In the genomic region with DNA sequence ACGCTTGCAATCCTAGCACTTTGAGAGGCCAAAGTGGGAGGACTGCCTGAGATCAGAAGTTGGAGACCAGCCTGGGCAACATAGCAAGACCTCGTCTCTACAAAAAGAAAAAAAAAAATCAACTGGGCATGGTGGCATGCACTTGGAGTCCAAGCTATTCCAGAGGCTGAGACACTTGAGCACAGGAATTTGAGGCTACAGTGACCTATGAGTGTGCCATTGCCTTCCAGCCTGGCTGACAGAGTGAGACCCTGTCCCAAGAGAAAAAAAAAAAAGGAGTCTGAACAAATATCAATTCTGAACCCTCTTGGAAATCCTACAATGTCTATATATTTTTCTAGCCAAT, we compare ENCODE assay signal across 20 cellular contexts.
DNase-seq lines count a peak whose midpoint lies in the region; ATAC-seq, FAIRE-seq and TF ChIP-seq lines count a peak whose summit lies in the region.
"Had no signal": no experiment of that assay in that cellular context is flagged by ENCODE, and none has a peak within 500 bp of the region (broad histone marks: within the 10 kb centered on the region; RNA-seq: fewer than 3 reads in every experiment).

No MANE protein-coding gene starts in this region.

- POLR2A ChIA-PET in HepG2 (lab: Yijun Ruan, JAX), result no interaction called here

- in situ Hi-C loops in HepG2 (cut with HindIII; ENCODE audit: extremely low pct_ligation_motif_present, low pct_unique_long_range_greater_than_20kb) (no loop called here), GM13976 (cut with MboI; ENCODE audit: low sequenced_read_pairs, unreplicated experiment) (no loop called here)

- DNase-seq in left cardiac atrium (peak; percentile 19), myocyte (ENCODE audit: low read depth) (peak; percentile 17), thoracic aorta (ENCODE audit: low spot score) (no peak), NCI-H1092 (lab: John Stamatoyannopoulos, UW) (no peak), HepG2 (ENCODE audit: low spot score) (no peak), GM13976 (ENCODE audit: low spot score) (no peak)
- no peak for DNase-seq in stimulated activated CD4-positive, alpha-beta T cell treated with anti-CD3 and anti-CD28 coated beads, Interleukin-4, amount 100 ng/mL, for 24 hours
- DNase-seq: AML-193, DMS79 treated with DMSO at 0.1 percent for 48 hours, H9, NCI-H1417, NCI-H187, NCI-H2227 treated with DMSO at 0.1 percent for 48 hours, NCI-H510A treated with DMSO at 0.1 percent for 48 hours, NCI-H774, SHP77, SK-N-SH had no signal

- no peaks in the 10 kb centered on the region for H3K27me3 ChIP-seq in HUES6 (ENCODE audit: control insufficient read depth, insufficient read depth, low read length)
- no peaks in the 10 kb centered on the region for H3K27me3 ChIP-seq in thoracic aorta (replicated peaks; ENCODE audit: insufficient read depth)
- H3K27me3 ChIP-seq in HepG2 (ENCODE audit: control insufficient read depth in 1 of 2, insufficient read depth in 2 of 2, low read length in 2 of 2), result no peaks in the 10 kb centered on the region

- CTCF ChIA-PET in HepG2 (lab: Yijun Ruan, JAX; ENCODE audit: low intra/inter-chr PET ratio, low total read pairs), result no interaction called here

- H3K4me3 ChIP-seq in HUES6 (ENCODE audit: low read depth, low read length) (no peak overlapping the region), thoracic aorta (no peak overlapping the region), HepG2 (replicated peaks in 1 of 3; ENCODE audit: insufficient read depth in 1 of 3, low read depth in 2 of 3, low read length in 3 of 3) (no peak overlapping the region)
- H3K4me3 ChIP-seq: K562 had no signal

- H3K9ac ChIP-seq in HUES6 (ENCODE audit: low read length), result no peak overlapping the region
- H3K9ac ChIP-seq in HepG2 (ENCODE audit: insufficient read depth, low read depth, low read length), result no peak overlapping the region
- H3K9ac ChIP-seq: SK-N-SH had no signal

- no peak for TF ChIP-seq POLR2A in HepG2 (IDR thresholded peaks at IDR 0.05; ENCODE audit: insufficient read depth in 1 of 2, low read depth in 2 of 2, low read length in 2 of 2)

- no peak overlapping the region for H2AFZ ChIP-seq in HepG2 (ENCODE audit: low read length)

- H3K9me3 ChIP-seq in HUES6 (ENCODE audit: control insufficient read depth, insufficient read depth, low read depth, low read length) (no peaks in the 10 kb centered on the region), thoracic aorta (no peaks in the 10 kb centered on the region), HepG2 (ENCODE audit: low read length) (no peaks in the 10 kb centered on the region)
- H3K9me3 ChIP-seq: SK-N-SH had no signal

- H3K4me2 ChIP-seq in HepG2 (ENCODE audit: low read depth, low read length), result no peak overlapping the region
- H3K4me2 ChIP-seq: SK-N-SH had no signal

- no peaks in the 10 kb centered on the region for H3K36me3 ChIP-seq in HUES6 (ENCODE audit: control insufficient read depth, insufficient read depth, low read length)
- no peaks in the 10 kb centered on the region for H3K36me3 ChIP-seq in thoracic aorta
- H3K36me3 ChIP-seq in HepG2 (replicated peaks in 1 of 2; ENCODE audit: control insufficient read depth in 1 of 2, insufficient read depth in 2 of 2, low read length in 2 of 2), result no peaks in the 10 kb centered on the region

- TF ChIP-seq EP300 in HepG2 (IDR thresholded peaks at IDR 0.05; ENCODE audit: low read depth in 2 of 2, low read length in 2 of 2), result no peak
- no peak for TF ChIP-seq EP300 in HepG2 (CRISPR knock-in tag; IDR thresholded peaks at IDR 0.05; ENCODE audit: borderline replicate concordance)

- BruUV-seq in HepG2 (replicated peaks; lab: Mats Ljungman, UMichigan), result no TSS peak

- TF ChIP-seq CTCF in thoracic aorta (IDR thresholded peaks at IDR 0.05), result no peak
- no peak for TF ChIP-seq CTCF in HepG2 (CRISPR knock-in tag; IDR thresholded peaks at IDR 0.05)
- no peak for TF ChIP-seq CTCF in GM13976 (IDR thresholded peaks at IDR 0.05; ENCODE audit: borderline replicate concordance, control extremely low read depth, extremely low read depth, insufficient read depth, missing control alignments)

- TF ChIP-seq RAD21 in HepG2 (CRISPR knock-in tag; IDR thresholded peaks at IDR 0.05), result no peak

- no peaks in the 10 kb centered on the region for H3K79me2 ChIP-seq in HepG2 (ENCODE audit: insufficient read depth, low read length)

- H4K20me1 ChIP-seq in HepG2 (ENCODE audit: insufficient read depth, low read length), result no peaks in the 10 kb centered on the region

- no peak for FAIRE-seq in HepG2 (lab: Jason Lieb, UNC)
- FAIRE-seq: K562, RCC 7860 had no signal

- ATAC-seq in left cardiac atrium (peak in 1 of 2 donors; percentile 54), thoracic aorta (ENCODE audit: insufficient number of reproducible peaks, low FRiP score, low read depth) (no peak), HepG2 (no peak)
- ATAC-seq: K562 had no signal

- intact Hi-C loops in left cardiac atrium (cut with DNase I), result loop anchor here in 1 of 2 donors (10.0 kb wide), 1 partner anchor 86 kb away; no protein-coding TSS in a partner anchor
- intact Hi-C loops in HepG2 (cut with micrococcal nuclease; ENCODE audit: unreplicated experiment), result no loop called here

- H3K27ac ChIP-seq in HUES6 (ENCODE audit: low read depth, low read length) (0 out of 2 replicates have a peak overlapping the region, but pooled peaks have one; percentile 8), thoracic aorta (peak overlapping the region; percentile 24 to 83), HepG2 (ENCODE audit: extremely low read length, insufficient read depth, low read length) (no peak overlapping the region)

- H3K4me1 ChIP-seq in HUES6 (ENCODE audit: control insufficient read depth, insufficient read depth, low read length), result no peaks in the 10 kb centered on the region; the same call in 1 of the 2 replicates
- peaks cover 19 to 31% of the 10 kb centered on the region in 2 donors for H3K4me1 ChIP-seq in thoracic aorta (ENCODE audit: control insufficient read depth in 1 of 2, low read depth in 2 of 2)
- H3K4me1 ChIP-seq in HepG2 (ENCODE audit: insufficient read depth, low read length), result no peaks in the 10 kb centered on the region

- 36% methylated on average over 2 of the region's 2 CpGs for WGBS in HepG2 (ENCODE audit: low lambda C conversion rate)

TF ChIP-seq in HepG2, 621 proteins besides CTCF, POLR2A, EP300 and RAD21 (continues in another document):
- TF ChIP-seq, protein P1, sequence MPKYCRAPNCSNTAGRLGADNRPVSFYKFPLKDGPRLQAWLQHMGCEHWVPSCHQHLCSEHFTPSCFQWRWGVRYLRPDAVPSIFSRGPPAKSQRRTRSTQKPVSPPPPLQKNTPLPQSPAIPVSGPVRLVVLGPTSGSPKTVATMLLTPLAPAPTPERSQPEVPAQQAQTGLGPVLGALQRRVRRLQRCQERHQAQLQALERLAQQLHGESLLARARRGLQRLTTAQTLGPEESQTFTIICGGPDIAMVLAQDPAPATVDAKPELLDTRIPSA (CRISPR knock-in tag; IDR thresholded peaks at IDR 0.05; ENCODE audit: borderline replicate concordance), result no peak
- TF ChIP-seq, protein P2, sequence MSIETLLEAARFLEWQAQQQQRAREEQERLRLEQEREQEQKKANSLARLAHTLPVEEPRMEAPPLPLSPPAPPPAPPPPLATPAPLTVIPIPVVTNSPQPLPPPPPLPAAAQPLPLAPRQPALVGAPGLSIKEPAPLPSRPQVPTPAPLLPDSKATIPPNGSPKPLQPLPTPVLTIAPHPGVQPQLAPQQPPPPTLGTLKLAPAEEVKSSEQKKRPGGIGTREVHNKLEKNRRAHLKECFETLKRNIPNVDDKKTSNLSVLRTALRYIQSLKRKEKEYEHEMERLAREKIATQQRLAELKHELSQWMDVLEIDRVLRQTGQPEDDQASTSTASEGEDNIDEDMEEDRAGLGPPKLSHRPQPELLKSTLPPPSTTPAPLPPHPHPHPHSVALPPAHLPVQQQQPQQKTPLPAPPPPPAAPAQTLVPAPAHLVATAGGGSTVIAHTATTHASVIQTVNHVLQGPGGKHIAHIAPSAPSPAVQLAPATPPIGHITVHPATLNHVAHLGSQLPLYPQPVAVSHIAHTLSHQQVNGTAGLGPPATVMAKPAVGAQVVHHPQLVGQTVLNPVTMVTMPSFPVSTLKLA (IDR thresholded peaks at IDR 0.05), result no peak
- no peak for TF ChIP-seq GATAD2A (CRISPR knock-in tag; IDR thresholded peaks at IDR 0.05)
- TF ChIP-seq ZFP1 (CRISPR knock-in tag; IDR thresholded peaks at IDR 0.05), result no peak
- TF ChIP-seq, protein P3, sequence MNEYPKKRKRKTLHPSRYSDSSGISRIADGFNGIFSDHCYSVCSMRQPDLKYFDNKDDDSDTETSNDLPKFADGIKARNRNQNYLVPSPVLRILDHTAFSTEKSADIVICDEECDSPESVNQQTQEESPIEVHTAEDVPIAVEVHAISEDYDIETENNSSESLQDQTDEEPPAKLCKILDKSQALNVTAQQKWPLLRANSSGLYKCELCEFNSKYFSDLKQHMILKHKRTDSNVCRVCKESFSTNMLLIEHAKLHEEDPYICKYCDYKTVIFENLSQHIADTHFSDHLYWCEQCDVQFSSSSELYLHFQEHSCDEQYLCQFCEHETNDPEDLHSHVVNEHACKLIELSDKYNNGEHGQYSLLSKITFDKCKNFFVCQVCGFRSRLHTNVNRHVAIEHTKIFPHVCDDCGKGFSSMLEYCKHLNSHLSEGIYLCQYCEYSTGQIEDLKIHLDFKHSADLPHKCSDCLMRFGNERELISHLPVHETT (CRISPR knock-in tag; conservative IDR thresholded peaks at IDR 0.05), result no peak
- TF ChIP-seq SAP130 (CRISPR knock-in tag; IDR thresholded peaks at IDR 0.05; ENCODE audit: low read depth), result no peak
- TF ChIP-seq ZC3H13 (CRISPR knock-in tag; IDR thresholded peaks at IDR 0.05), result no peak
- TF ChIP-seq ZSCAN12 (CRISPR knock-in tag; IDR thresholded peaks at IDR 0.05), result no peak

Comparison
In these comparisons a context has a peak if more than half of its experiments do, and no peak if none do; other contexts are left out.
1. DNase-seq: peak in left cardiac atrium (single experiment) and myocyte (single experiment); none in thoracic aorta (single experiment), NCI-H1092 (single experiment), HepG2 (single experiment), GM13976 (single experiment) and stimulated activated CD4-positive, alpha-beta T cell treated with anti-CD3 and anti-CD28 coated beads, Interleukin-4, amount 100 ng/mL, for 24 hours (single experiment).